Comparison of ENCODE assay signal across 24 cellular contexts in the genomic region with DNA sequence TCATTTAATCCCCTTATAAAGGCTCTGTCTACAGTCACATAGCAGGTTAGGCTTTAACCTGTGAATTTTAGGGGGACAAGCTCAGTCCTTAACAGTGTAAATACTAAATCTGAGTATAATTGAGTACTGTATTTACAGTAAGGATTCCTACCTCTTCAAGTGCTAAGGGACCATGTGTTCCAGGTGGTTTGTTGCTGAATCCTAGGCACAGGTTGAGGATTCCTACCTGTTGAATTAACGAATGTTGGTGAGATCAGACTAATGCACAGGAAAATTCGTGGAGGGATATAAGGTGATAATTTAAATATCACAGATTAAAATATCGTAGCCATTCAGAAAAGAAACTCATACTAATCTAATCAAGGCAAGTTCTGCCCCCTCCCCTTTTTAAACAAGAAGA.
"Had no signal": no experiment of that assay in that cellular context is flagged by ENCODE, and none has a peak within 500 bp of the region (broad histone marks: within the 10 kb centered on the region; RNA-seq: fewer than 3 reads in every experiment).

No MANE protein-coding gene starts in this region.

- H3K4me3 ChIP-seq: heart right ventricle, thoracic aorta, upper lobe of left lung had no signal

- H3K27me3 ChIP-seq: heart right ventricle, upper lobe of left lung had no signal

- H3K9me3 Mint-ChIP-seq: activated B cell treated with CpG ODN at 0.5 μM for 24 hours; activated CD4-positive, alpha-beta memory T cell treated with anti-CD3 and anti-CD28 coated beads, Interleukin-2, amount 10 ng/mL, durations not matched to agents 7 days and 5 days; brain; dendritic cell treated with granulocyte-macrophage colony-stimulating factor and Interleukin-4, amounts not matched to agents 40 ng/mL and 50 ng/mL, for 4 days; memory B cell; nephron; stimulated activated naive B cell treated with anti-CD40 and anti-IgM and Interleukin-4, amounts not matched to agents 10 μg/mL and 1 μg/mL and 100 μg/mL, for 72 hours; T-helper 1 cell treated with Interleukin-12 subunit alpha and Interleukin-12 subunit beta and Interleukin-4 antibody, amounts not matched to agents 30 μg/mL and 1 μg/mL, for 36 hours had no signal

- H3K36me3 ChIP-seq: thoracic aorta had no signal

- H3K4me1 ChIP-seq: heart right ventricle, upper lobe of left lung had no signal

- H3K4me3 Mint-ChIP-seq: activated B cell treated with CpG ODN at 0.5 μM for 24 hours; activated CD4-positive, alpha-beta memory T cell treated with anti-CD3 and anti-CD28 coated beads, Interleukin-2, amount 10 ng/mL, durations not matched to agents 7 days and 5 days; brain; dendritic cell treated with granulocyte-macrophage colony-stimulating factor and Interleukin-4, amounts not matched to agents 40 ng/mL and 50 ng/mL, for 4 days; memory B cell; nephron; stimulated activated naive B cell treated with anti-CD40 and anti-IgM and Interleukin-4, amounts not matched to agents 10 μg/mL and 1 μg/mL and 100 μg/mL, for 72 hours; T-helper 1 cell treated with Interleukin-12 subunit alpha and Interleukin-12 subunit beta and Interleukin-4 antibody, amounts not matched to agents 30 μg/mL and 1 μg/mL, for 36 hours had no signal

- H3K27me3 Mint-ChIP-seq: activated B cell treated with CpG ODN at 0.5 μM for 24 hours; activated CD4-positive, alpha-beta memory T cell treated with anti-CD3 and anti-CD28 coated beads, Interleukin-2, amount 10 ng/mL, durations not matched to agents 7 days and 5 days; brain; dendritic cell treated with granulocyte-macrophage colony-stimulating factor and Interleukin-4, amounts not matched to agents 40 ng/mL and 50 ng/mL, for 4 days; memory B cell; stimulated activated naive B cell treated with anti-CD40 and anti-IgM and Interleukin-4, amounts not matched to agents 10 μg/mL and 1 μg/mL and 100 μg/mL, for 72 hours had no signal

- H3K27ac Mint-ChIP-seq: activated B cell treated with CpG ODN at 0.5 μM for 24 hours; activated CD4-positive, alpha-beta memory T cell treated with anti-CD3 and anti-CD28 coated beads, Interleukin-2, amount 10 ng/mL, durations not matched to agents 7 days and 5 days; brain; dendritic cell treated with granulocyte-macrophage colony-stimulating factor and Interleukin-4, amounts not matched to agents 40 ng/mL and 50 ng/mL, for 4 days; memory B cell; nephron; stimulated activated naive B cell treated with anti-CD40 and anti-IgM and Interleukin-4, amounts not matched to agents 10 μg/mL and 1 μg/mL and 100 μg/mL, for 72 hours; T-helper 1 cell treated with Interleukin-12 subunit alpha and Interleukin-12 subunit beta and Interleukin-4 antibody, amounts not matched to agents 30 μg/mL and 1 μg/mL, for 36 hours had no signal

- H3K4me1 Mint-ChIP-seq: brain, memory B cell had no signal

- H3K9me3 ChIP-seq: heart right ventricle, thoracic aorta, upper lobe of left lung had no signal

- H3K27ac ChIP-seq: heart right ventricle, thoracic aorta, upper lobe of left lung had no signal

- DNase-seq: activated B cell treated with CpG ODN at 0.5 μM for 24 hours; activated CD4-positive, alpha-beta memory T cell treated with anti-CD3 and anti-CD28 coated beads, Interleukin-2, amount 10 ng/mL, durations not matched to agents 7 days and 5 days; activated CD4-positive, alpha-beta T cell treated with anti-CD3 and anti-CD28 coated beads for 48 hours; activated naive CD4-positive, alpha-beta T cell treated with Interleukin-2 at 50 U/mL for 16 hours; anterior cingulate cortex; effector CD4-positive, alpha-beta T cell; foreskin fibroblast; heart right ventricle; islet precursor cell; left colon; nucleus accumbens; small intestine; stimulated activated CD4-positive, alpha-beta T cell treated with anti-CD3 and anti-CD28 coated beads, Interleukin-2, amount 100 ng/mL, for 24 hours; stimulated activated CD8-positive, alpha-beta memory T cell treated with anti-CD3 and anti-CD28 coated beads, Interleukin-4, amount 100 ng/mL, for 48 hours; stimulated activated naive B cell treated with anti-CD40 and anti-IgM and Interleukin-4, amounts not matched to agents 10 μg/mL and 1 μg/mL and 100 μg/mL, for 72 hours; T1000; upper lobe of left lung had no signal

- ATAC-seq: heart right ventricle; left colon; sciatic nerve; stimulated activated naive B cell treated with anti-CD40 and anti-IgM and Interleukin-4, amounts not matched to agents 10 μg/mL and 1 μg/mL and 100 μg/mL, for 72 hours had no signal
